ENCODE assay signal across 24 cellular contexts in genomic region chr3:138898708-138899107, GRCh38. TPM values are rescaled to one million over a fixed set of nuclear protein-coding genes. Genes with fewer than 3 reads are reported as not detected.
DNase-seq lines count a peak whose midpoint lies in the region; ATAC-seq, FAIRE-seq and TF ChIP-seq lines count a peak whose summit lies in the region.
"Had no signal": no experiment of that assay in that cellular context is flagged by ENCODE, and none has a peak within 500 bp of the region (broad histone marks: within the 10 kb centered on the region; RNA-seq: fewer than 3 reads in every experiment).

No MANE protein-coding gene starts in this region.

- POLR2A ChIA-PET in K562 (lab: Yijun Ruan, JAX): interaction anchor here (1.2 to 2.6 kb wide), 7 partner anchors 9 to 23 kb away, joined by 4 to 14 read pairs (median 5); no protein-coding TSS in a partner anchor

- in situ Hi-C loops in K562 (cut with MboI): no loop called here

- H3K9ac ChIP-seq in K562 (ENCODE audit: insufficient read depth in 1 of 2, low read depth in 2 of 2, low read length in 2 of 2) (peak overlapping the region in 1 of 2 experiments; percentile 19; a peak in 2 of 4 replicates), subcutaneous abdominal adipose tissue (ENCODE audit: low read length in 5 of 5) (peak overlapping the region in 1 of 5 donors; percentile 28)
- H3K9ac ChIP-seq: GM23248 had no signal

- DNase-seq in Right ventricle myocardium inferior (ENCODE audit: missing footprints): no peak
- no peak for DNase-seq in right atrium auricular region (ENCODE audit: low spot score)
- peak in 2 of 4 experiments; percentile 36 to 40 for DNase-seq in K562 (ENCODE audit: extremely low read depth in 1 of 4, low spot score in 3 of 4)
- DNase-seq in left colon: no peak
- no peak for DNase-seq in HT-29 (ENCODE audit: low spot score)
- no peak for DNase-seq in C1 segment of cervical spinal cord (lab: John Stamatoyannopoulos, UW)
- no peak for DNase-seq in stimulated activated naive CD8-positive, alpha-beta T cell treated with anti-CD3 and anti-CD28 coated beads, Interleukin-15, Interleukin-2, amounts not matched to agents 100 U/mL and 50 U/mL, for 24 hours
- DNase-seq: ACHN, MM.1S, NCI-H1048, NCI-H1417 treated with DMSO at 0.1 percent for 48 hours, NCI-H187, NCI-H2107, NCI-H446 treated with DMSO at 0.1 percent for 48 hours, Peyer's patch had no signal

- TF ChIP-seq EP300 in K562 (IDR thresholded peaks at IDR 0.05; ENCODE audit: low read length): no peak

- H3K9me1 ChIP-seq in K562 (ENCODE audit: control insufficient read depth, insufficient read depth, low read length): no peaks in the 10 kb centered on the region

- H3K36me3 ChIP-seq in right atrium auricular region: no peaks in the 10 kb centered on the region
- no peaks in the 10 kb centered on the region for H3K36me3 ChIP-seq in K562 (ENCODE audit: control insufficient read depth, insufficient read depth, low read length)
- no peaks in the 10 kb centered on the region for H3K36me3 ChIP-seq in subcutaneous abdominal adipose tissue (ENCODE audit: control insufficient read depth in 5 of 5, insufficient read depth in 5 of 5, low read length in 5 of 5)
- H3K36me3 ChIP-seq: HAP-1, Peyer's patch, SJSA1 had no signal

- H2AFZ ChIP-seq in K562 (ENCODE audit: low read depth, low read length): peak overlapping the region; percentile 60
- H2AFZ ChIP-seq: GM23248 had no signal

- H3K4me2 ChIP-seq in K562 (ENCODE audit: insufficient read depth, low read length): peak overlapping the region; percentile 32; the same call in 1 of the 2 replicates

- peaks cover 0 to 12% of the 10 kb centered on the region in 2 donors for H3K4me1 ChIP-seq in right atrium auricular region
- H3K4me1 ChIP-seq in K562 (replicated peaks in 1 of 2; ENCODE audit: control insufficient read depth in 2 of 2, insufficient read depth in 2 of 2, low read length in 2 of 2): peaks cover 10 to 16% of the 10 kb centered on the region in 2 experiments; a peak in 3 of 5 replicates
- H3K4me1 ChIP-seq in subcutaneous abdominal adipose tissue (ENCODE audit: control insufficient read depth in 5 of 5, insufficient read depth in 5 of 5, low read length in 5 of 5): peaks cover 4 to 30% (median 27%) of the 10 kb centered on the region in 5 donors
- H3K4me1 ChIP-seq: HAP-1, Peyer's patch had no signal

- peak overlapping the region in 1 of 2 donors; percentile 51 for H3K27ac ChIP-seq in right atrium auricular region
- peak overlapping the region; percentile 37; the same call in 2 of the 3 replicates for H3K27ac ChIP-seq in K562 (ENCODE audit: extremely low read depth, low read depth, low read length)
- peak overlapping the region; percentile 27 for H3K27ac ChIP-seq in subcutaneous abdominal adipose tissue (ENCODE audit: low read depth, low read length)
- H3K27ac ChIP-seq: 22Rv1, GM23248, Peyer's patch, SJSA1 had no signal

- FAIRE-seq in K562 (lab: Jason Lieb, UNC): peak; percentile 87
- FAIRE-seq: G401.6, GM12892, GM18507 had no signal

- TF ChIP-seq RAD21 in K562 (CRISPR knock-in tag; conservative IDR thresholded peaks at IDR 0.05 in 1 of 2, IDR thresholded peaks at IDR 0.05 in 1 of 2): no peak

- H3K4me3 ChIP-seq in right atrium auricular region: no peak overlapping the region
- H3K4me3 ChIP-seq in K562: no peak overlapping the region
- H3K4me3 ChIP-seq in subcutaneous abdominal adipose tissue (ENCODE audit: low read depth in 1 of 5, low read length in 5 of 5): no peak overlapping the region
- H3K4me3 ChIP-seq: GM23248, HAP-1, Peyer's patch, SJSA1 had no signal

- no peaks in the 10 kb centered on the region for H3K27me3 ChIP-seq in right atrium auricular region
- no peaks in the 10 kb centered on the region for H3K27me3 ChIP-seq in K562 (ENCODE audit: control insufficient read depth in 2 of 2, insufficient read depth in 2 of 2, low read length in 2 of 2)
- no peaks in the 10 kb centered on the region for H3K27me3 ChIP-seq in subcutaneous abdominal adipose tissue (ENCODE audit: control insufficient read depth in 5 of 5, insufficient read depth in 4 of 5, low read length in 5 of 5)
- H3K27me3 ChIP-seq: Peyer's patch, SJSA1 had no signal

- TF ChIP-seq POLR2A in K562 (conservative IDR thresholded peaks at IDR 0.05): no peak

- intact Hi-C loops in Right ventricle myocardium inferior (cut with DNase I) (loop anchor here (5.0 kb wide), 1 partner anchor 61 kb away; no protein-coding TSS in a partner anchor), K562 (cut with micrococcal nuclease) (no loop called here), left colon (cut with DNase I, micrococcal nuclease) (no loop called here)

- TF ChIP-seq CTCF in right atrium auricular region (IDR thresholded peaks at IDR 0.05) (no peak), K562 (IDR thresholded peaks at IDR 0.05 in 2 of 3, conservative IDR thresholded peaks at IDR 0.05 in 1 of 3; ENCODE audit: insufficient read depth in 2 of 3, low read depth in 1 of 3, low read length in 3 of 3) (no peak)

- BruUV-seq in K562 (replicated peaks; lab: Mats Ljungman, UMichigan): no TSS peak

- H3K79me2 ChIP-seq in K562 (ENCODE audit: control insufficient read depth, insufficient read depth, low read length): no peaks in the 10 kb centered on the region

- CTCF ChIA-PET in K562 (lab: Yijun Ruan, JAX; ENCODE audit: low intra/inter-chr PET ratio): no interaction called here

- H3K9me3 ChIP-seq in right atrium auricular region: no peaks in the 10 kb centered on the region
- H3K9me3 ChIP-seq in K562 (replicated peaks; ENCODE audit: control insufficient read depth, insufficient read depth, low read depth, low read length): no peaks in the 10 kb centered on the region
- H3K9me3 ChIP-seq in subcutaneous abdominal adipose tissue (ENCODE audit: control insufficient read depth in 5 of 5, low read length in 5 of 5): peaks cover 0 to 4% (median 0%) of the 10 kb centered on the region in 5 donors
- H3K9me3 ChIP-seq: HAP-1, Peyer's patch had no signal

- H4K20me1 ChIP-seq in K562 (replicated peaks; ENCODE audit: control insufficient read depth, insufficient read depth, low read length): no peaks in the 10 kb centered on the region

- peak; percentile 53 for ATAC-seq in Right ventricle myocardium inferior
- peak; percentile 61 for ATAC-seq in K562
- peak; percentile 45 for ATAC-seq in left colon
- ATAC-seq in stimulated activated naive CD8-positive, alpha-beta T cell treated with anti-CD3 and anti-CD28 coated beads, Interleukin-15, Interleukin-2, amounts not matched to agents 100 U/mL and 50 U/mL, for 24 hours: no peak

RNA-seq across cellular contexts. Expression of gene FOXL2, which starts 48.2 kb away (rescaled TPM):
- not detected for total RNA-seq in Right ventricle myocardium inferior
- total RNA-seq in right atrium auricular region: not detected
- total RNA-seq in K562 (2011; cell fraction: chromatin; rRNA removed; ENCODE audit: low replicate concordance): 2.5 and 6.4 TPM in 2 replicates
- total RNA-seq in K562 (2011; cell fraction: nucleolus; rRNA removed): 10.9 and 11.2 TPM in 2 replicates
- 6.1 and 6.2 TPM in 2 replicates for total RNA-seq in K562 (2011; cell fraction: nucleoplasm; rRNA removed)
- 10.8 and 13.3 TPM in 2 replicates for total RNA-seq in K562 (2014; rRNA removed)
- total RNA-seq in K562 (2014; rRNA removed; fragmentation: Illumina TruSeq; extraction: Trizol): 2.1 and 2.4 TPM in 2 replicates
- 4.1 and 4.6 TPM in 2 replicates for total RNA-seq in K562 (2015; rRNA removed; fragmentation: Illumina TruSeq; extraction: Trizol)
- 21.4 and 22.1 TPM in 2 replicates for total RNA-seq in K562 (2021)
- polyA plus RNA-seq in K562 (2011; rRNA removed): 3.1 and 4.0 TPM in 2 replicates
- polyA plus RNA-seq in K562 (2011; cell fraction: cytosol; rRNA removed): 4.2 and 18.5 TPM in 2 replicates
- 6.9 and 12.1 TPM in 2 replicates for polyA plus RNA-seq in K562 (2011; cell fraction: nucleus; rRNA removed)
- polyA plus RNA-seq in K562 (2012): 8.2 and 9.7 TPM in 2 replicates
- polyA plus RNA-seq in K562 (2014; fragmentation: Illumina TruSeq; extraction: Trizol): 3.2 and 5.5 TPM in 2 replicates
- under 1 TPM; 0.27 to 0.29 TPM for polyA plus RNA-seq in K562 (2014; fragmentation: Nextera tagmentation; extraction: Ambion mirVana)
- 12.6 and 14.3 TPM in 2 replicates for polyA plus RNA-seq in K562 (2014; rRNA removed)
- 1.2 and 1.3 TPM in 2 replicates for polyA minus RNA-seq in K562 (2011; rRNA and poly(A)+ RNA removed)
- 6.4 and 7.1 TPM in 2 replicates for polyA minus RNA-seq in K562 (2011; cell fraction: cytosol; rRNA and poly(A)+ RNA removed)
- polyA minus RNA-seq in K562 (2011; cell fraction: nucleus; rRNA and poly(A)+ RNA removed): 12.1 and 13.6 TPM in 2 replicates
- total RNA-seq in left colon: not detected
- not detected in 2 replicates for total RNA-seq in HT-29 (2014; rRNA removed; shearing (Covaris generic))
- total RNA-seq: Peyer's patch, SJSA1 had no signal
- polyA plus RNA-seq: CD14-positive monocyte had no signal

RNA-seq across cellular contexts. Expression of gene FOXL2NB, which starts 48.3 kb away (rescaled TPM):
- not detected for total RNA-seq in Right ventricle myocardium inferior
- not detected for total RNA-seq in right atrium auricular region
- 42.1 and 68.2 TPM in 2 replicates for total RNA-seq in K562 (2011; cell fraction: chromatin; rRNA removed; ENCODE audit: low replicate concordance)
- total RNA-seq in K562 (2011; cell fraction: nucleolus; rRNA removed): 45.3 and 55.2 TPM in 2 replicates
- total RNA-seq in K562 (2011; cell fraction: nucleoplasm; rRNA removed): 68.5 and 96.9 TPM in 2 replicates
- 9.5 and 12.6 TPM in 2 replicates for total RNA-seq in K562 (2014; rRNA removed)
- 5.9 and 6.1 TPM in 2 replicates for total RNA-seq in K562 (2014; rRNA removed; fragmentation: Illumina TruSeq; extraction: Trizol)
- 5.0 and 5.1 TPM in 2 replicates for total RNA-seq in K562 (2015; rRNA removed; fragmentation: Illumina TruSeq; extraction: Trizol)
- 10.2 TPM in 2 replicates for total RNA-seq in K562 (2021)
- polyA plus RNA-seq in K562 (2011; rRNA removed): 17.4 and 20.3 TPM in 2 replicates
- 24.1 and 24.3 TPM in 2 replicates for polyA plus RNA-seq in K562 (2011; cell fraction: cytosol; rRNA removed)
- polyA plus RNA-seq in K562 (2011; cell fraction: nucleus; rRNA removed): 52.1 and 71.2 TPM in 2 replicates
- 5.5 and 14.2 TPM in 2 replicates for polyA plus RNA-seq in K562 (2012)
- polyA plus RNA-seq in K562 (2014; fragmentation: Illumina TruSeq; extraction: Trizol): 9.0 and 10.1 TPM in 2 replicates
- under 1 TPM; 0.71 to 0.86 TPM for polyA plus RNA-seq in K562 (2014; fragmentation: Nextera tagmentation; extraction: Ambion mirVana)
- 13.5 and 18.4 TPM in 2 replicates for polyA plus RNA-seq in K562 (2014; rRNA removed)
- 7.5 and 11.6 TPM in 2 replicates for polyA minus RNA-seq in K562 (2011; rRNA and poly(A)+ RNA removed)
- 5.2 and 5.3 TPM in 2 replicates for polyA minus RNA-seq in K562 (2011; cell fraction: cytosol; rRNA and poly(A)+ RNA removed)
- polyA minus RNA-seq in K562 (2011; cell fraction: nucleus; rRNA and poly(A)+ RNA removed): 21.5 and 23.0 TPM in 2 replicates
- total RNA-seq in left colon: not detected
- total RNA-seq in HT-29 (2014; rRNA removed; shearing (Covaris generic)): not detected in 2 replicates
- total RNA-seq: Peyer's patch, SJSA1 had no signal
- polyA plus RNA-seq: CD14-positive monocyte had no signal
